22 cellular contexts compared by ENCODE assay signal in the genomic region with DNA sequence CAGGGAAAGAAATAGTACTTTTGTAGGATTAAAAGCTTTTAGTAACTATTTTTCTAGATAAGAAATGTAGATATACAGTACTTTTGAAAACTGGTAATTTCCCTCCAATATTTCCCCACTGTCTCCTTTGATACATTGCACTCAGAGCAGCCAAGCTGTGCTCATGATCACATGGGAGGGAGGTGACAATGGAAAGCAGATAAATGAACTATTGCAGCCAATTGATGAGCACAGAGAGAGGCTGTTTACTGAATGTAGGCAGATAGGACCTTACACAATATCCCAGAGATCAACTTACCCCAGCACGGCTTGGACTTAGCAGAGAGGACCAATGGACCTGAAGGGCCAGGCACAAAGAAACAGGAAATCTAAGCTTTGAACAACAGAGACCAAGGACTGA.
A peak's percentile ranks its signal among the peaks of the same experiment; 100 is the strongest.
DNase-seq lines count a peak whose midpoint lies in the region; ATAC-seq, FAIRE-seq and TF ChIP-seq lines count a peak whose summit lies in the region.
"Had no signal": no experiment of that assay in that cellular context is flagged by ENCODE, and none has a peak within 500 bp of the region (broad histone marks: within the 10 kb centered on the region; RNA-seq: fewer than 3 reads in every experiment).

No MANE protein-coding gene starts in this region.

- BruUV-seq in HepG2 (replicated peaks; lab: Mats Ljungman, UMichigan), result no TSS peak

- FAIRE-seq in HepG2 (lab: Jason Lieb, UNC), result no peak
- FAIRE-seq: D721Med, G401.6, GM12892, H54 had no signal

- TF ChIP-seq EP300 in HepG2 (IDR thresholded peaks at IDR 0.05; ENCODE audit: low read depth in 2 of 2, low read length in 2 of 2), result no peak
- TF ChIP-seq EP300 in HepG2 (CRISPR knock-in tag; IDR thresholded peaks at IDR 0.05; ENCODE audit: borderline replicate concordance), result no peak

- no peaks in the 10 kb centered on the region for H3K36me3 ChIP-seq in HepG2 (replicated peaks in 1 of 2; ENCODE audit: control insufficient read depth in 1 of 2, insufficient read depth in 2 of 2, low read length in 2 of 2)
- no peaks in the 10 kb centered on the region for H3K36me3 ChIP-seq in right lobe of liver
- H3K36me3 ChIP-seq in endodermal cell (ENCODE audit: control insufficient read depth, insufficient read depth, low read length), result no peaks in the 10 kb centered on the region
- H3K36me3 ChIP-seq in neural progenitor cell, result no peaks in the 10 kb centered on the region
- no peaks in the 10 kb centered on the region for H3K36me3 ChIP-seq in uterus

- H3K27me3 ChIP-seq in HepG2 (ENCODE audit: control insufficient read depth in 1 of 2, insufficient read depth in 2 of 2, low read length in 2 of 2), result no peaks in the 10 kb centered on the region
- H3K27me3 ChIP-seq in right lobe of liver, result no peaks in the 10 kb centered on the region
- no peaks in the 10 kb centered on the region for H3K27me3 ChIP-seq in endodermal cell (ENCODE audit: control insufficient read depth, insufficient read depth, low read length, poor library complexity, severe bottlenecking)
- no peaks in the 10 kb centered on the region for H3K27me3 ChIP-seq in neural progenitor cell
- H3K27me3 ChIP-seq in uterus, result no peaks in the 10 kb centered on the region

- POLR2A ChIA-PET in HepG2 (lab: Yijun Ruan, JAX), result no interaction called here

- no peaks in the 10 kb centered on the region for H3K27me3 Mint-ChIP-seq in endodermal cell (ENCODE audit: insufficient read depth)
- H3K27me3 Mint-ChIP-seq in neural progenitor cell (ENCODE audit: insufficient read depth, low read depth), result peaks cover 3% of the 10 kb centered on the region

- H3K4me3 ChIP-seq in HepG2 (replicated peaks in 1 of 3; ENCODE audit: insufficient read depth in 1 of 3, low read depth in 2 of 3, low read length in 3 of 3) (no peak overlapping the region), right lobe of liver (no peak overlapping the region), endodermal cell (ENCODE audit: low read length) (peak overlapping the region; percentile 57), neural progenitor cell (no peak overlapping the region), uterus (no peak overlapping the region)

- H3K36me3 Mint-ChIP-seq in endodermal cell (ENCODE audit: low read depth) (no peaks in the 10 kb centered on the region), neural progenitor cell (no peaks in the 10 kb centered on the region)
- H3K36me3 Mint-ChIP-seq: CD14-positive monocyte; CD8-positive, alpha-beta T cell had no signal

- H3K27ac Mint-ChIP-seq in endodermal cell (peak overlapping the region; percentile 62), neural progenitor cell (peak overlapping the region; percentile 2)
- H3K27ac Mint-ChIP-seq: CD8-positive, alpha-beta T cell; IgD-negative memory B cell had no signal

- WGBS in HepG2 (ENCODE audit: low lambda C conversion rate), result 0% methylated on average over 1 of the region's 1 CpG
- 62% methylated on average over 1 of the region's 1 CpG for WGBS in right lobe of liver (ENCODE audit: insufficient coverage, low coverage, low lambda C conversion rate, missing lambda C conversion rate)
- WGBS in endodermal cell (ENCODE audit: insufficient coverage in 1 of 2, insufficient read length in 1 of 2), 2 experiments, result 65% methylated on average over 1 of the region's 1 CpG; no CpG with 5 or more reads in 1 of the 2 experiments

- CTCF ChIA-PET in HepG2 (lab: Yijun Ruan, JAX; ENCODE audit: low intra/inter-chr PET ratio, low total read pairs), result no interaction called here

- H3K4me2 ChIP-seq in HepG2 (ENCODE audit: low read depth, low read length) (no peak overlapping the region), neural progenitor cell (peak overlapping the region; percentile 8)

- intact Hi-C loops in HepG2 (cut with micrococcal nuclease; ENCODE audit: unreplicated experiment) (no loop called here), right lobe of liver (cut with DNase I) (no loop called here), uterus (cut with DNase I; ENCODE audit: low total_unique reads) (no loop called here)

- H3K4me1 Mint-ChIP-seq in endodermal cell (peaks cover 27% of the 10 kb centered on the region), neural progenitor cell (peaks cover 12% of the 10 kb centered on the region)
- H3K4me1 Mint-ChIP-seq: IgD-negative memory B cell had no signal

- ATAC-seq in HepG2, result peak; percentile 41; the same call in 1 of the 3 replicates
- ATAC-seq in right lobe of liver, result no peak
- no peak for ATAC-seq in GM21576 (IDR thresholded peaks at IDR 0.05; ENCODE audit: unreplicated experiment)
- ATAC-seq: CD8-positive, alpha-beta T cell; HCT116 had no signal

- H3K4me1 ChIP-seq in HepG2 (ENCODE audit: insufficient read depth, low read length), result no peaks in the 10 kb centered on the region
- H3K4me1 ChIP-seq in right lobe of liver, result no peaks in the 10 kb centered on the region
- peaks cover 20% of the 10 kb centered on the region for H3K4me1 ChIP-seq in endodermal cell (ENCODE audit: control insufficient read depth, insufficient read depth, low read length)
- H3K4me1 ChIP-seq in neural progenitor cell, result peaks cover 15% of the 10 kb centered on the region
- no peaks in the 10 kb centered on the region for H3K4me1 ChIP-seq in uterus

- H4K20me1 ChIP-seq in HepG2 (ENCODE audit: insufficient read depth, low read length) (no peaks in the 10 kb centered on the region), neural progenitor cell (ENCODE audit: low read depth) (no peaks in the 10 kb centered on the region)

- in situ Hi-C loops in HepG2 (cut with HindIII; ENCODE audit: extremely low pct_ligation_motif_present, low pct_unique_long_range_greater_than_20kb), result no loop called here

- DNase-seq in HepG2 (ENCODE audit: low spot score), result no peak
- no peak for DNase-seq in right lobe of liver
- DNase-seq in endodermal cell, result no peak
- peak; percentile 6 for DNase-seq in neural progenitor cell (ENCODE audit: low spot score)
- DNase-seq in activated naive CD4-positive, alpha-beta T cell (lab: John Stamatoyannopoulos, UW), result no peak
- DNase-seq in uterus, result no peak
- no peak for DNase-seq in SIG-M5 treated with dmso at 0.1 percent for 504 hours (lab: John Stamatoyannopoulos, UW; ENCODE audit: unreplicated experiment)
- DNase-seq: CD8-positive, alpha-beta T cell; COR-L47; DMS153; DMS79 treated with DMSO at 0.1 percent for 48 hours; EL had no signal

- no peak for TF ChIP-seq RAD21 in HepG2 (CRISPR knock-in tag; IDR thresholded peaks at IDR 0.05)

- no peak overlapping the region for H3K27ac ChIP-seq in HepG2 (ENCODE audit: extremely low read length, insufficient read depth, low read length)
- H3K27ac ChIP-seq in right lobe of liver, result no peak overlapping the region
- H3K27ac ChIP-seq in endodermal cell (ENCODE audit: low read depth, low read length), result no peak overlapping the region
- H3K27ac ChIP-seq in neural progenitor cell, result no peak overlapping the region
- no peak overlapping the region for H3K27ac ChIP-seq in uterus
- H3K27ac ChIP-seq: 22Rv1, HL-60 had no signal

- H3K79me2 ChIP-seq in HepG2 (ENCODE audit: insufficient read depth, low read length), result no peaks in the 10 kb centered on the region
- no peaks in the 10 kb centered on the region for H3K79me2 ChIP-seq in neural progenitor cell (ENCODE audit: low read depth)

- TF ChIP-seq CTCF in HepG2 (CRISPR knock-in tag; IDR thresholded peaks at IDR 0.05) (no peak), right lobe of liver (IDR thresholded peaks at IDR 0.05) (no peak), endodermal cell (conservative IDR thresholded peaks at IDR 0.05) (no peak), neural progenitor cell (IDR thresholded peaks at IDR 0.05) (no peak), uterus (IDR thresholded peaks at IDR 0.05) (no peak)

- H3K9ac ChIP-seq in HepG2 (ENCODE audit: insufficient read depth, low read depth, low read length) (no peak overlapping the region), endodermal cell (ENCODE audit: extremely low read depth, low read length, poor library complexity, severe bottlenecking) (peak overlapping the region; percentile 2), neural progenitor cell (no peak overlapping the region)

- H3F3A ChIP-seq in neural progenitor cell (ENCODE audit: low read depth), result peaks cover 5% of the 10 kb centered on the region

- H3K9me3 Mint-ChIP-seq in endodermal cell, result no peaks in the 10 kb centered on the region
- H3K9me3 Mint-ChIP-seq in neural progenitor cell, result peaks cover 10% of the 10 kb centered on the region
- H3K9me3 Mint-ChIP-seq: CD8-positive, alpha-beta T cell had no signal

- H3K9me3 ChIP-seq in HepG2 (ENCODE audit: low read length) (no peaks in the 10 kb centered on the region), right lobe of liver (no peaks in the 10 kb centered on the region), endodermal cell (ENCODE audit: control insufficient read depth, low read length) (no peaks in the 10 kb centered on the region), neural progenitor cell (ENCODE audit: low read depth) (no peaks in the 10 kb centered on the region), uterus (no peaks in the 10 kb centered on the region)

- H3K4me3 Mint-ChIP-seq in endodermal cell (peak overlapping the region; percentile 20), neural progenitor cell (no peak overlapping the region)
- H3K4me3 Mint-ChIP-seq: CD14-positive monocyte; CD8-positive, alpha-beta T cell; IgD-negative memory B cell had no signal

- no peak for TF ChIP-seq POLR2A in HepG2 (IDR thresholded peaks at IDR 0.05; ENCODE audit: insufficient read depth in 1 of 2, low read depth in 2 of 2, low read length in 2 of 2)
- no peak for TF ChIP-seq POLR2A in right lobe of liver (IDR thresholded peaks at IDR 0.05)
- no peak for TF ChIP-seq POLR2A in uterus (IDR thresholded peaks at IDR 0.05)

- H2AFZ ChIP-seq in HepG2 (ENCODE audit: low read length) (no peak overlapping the region), neural progenitor cell (replicated peaks) (no peak overlapping the region)

TF ChIP-seq in HepG2, 621 proteins besides CTCF, POLR2A, EP300 and RAD21 (continues in another document):
- TF ChIP-seq, protein P1, sequence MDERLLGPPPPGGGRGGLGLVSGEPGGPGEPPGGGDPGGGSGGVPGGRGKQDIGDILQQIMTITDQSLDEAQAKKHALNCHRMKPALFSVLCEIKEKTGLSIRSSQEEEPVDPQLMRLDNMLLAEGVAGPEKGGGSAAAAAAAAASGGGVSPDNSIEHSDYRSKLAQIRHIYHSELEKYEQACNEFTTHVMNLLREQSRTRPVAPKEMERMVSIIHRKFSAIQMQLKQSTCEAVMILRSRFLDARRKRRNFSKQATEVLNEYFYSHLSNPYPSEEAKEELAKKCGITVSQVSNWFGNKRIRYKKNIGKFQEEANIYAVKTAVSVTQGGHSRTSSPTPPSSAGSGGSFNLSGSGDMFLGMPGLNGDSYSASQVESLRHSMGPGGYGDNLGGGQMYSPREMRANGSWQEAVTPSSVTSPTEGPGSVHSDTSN (CRISPR knock-in tag; IDR thresholded peaks at IDR 0.05), result no peak
